ENCODE assay signal across 1 cellular context in the genomic region with DNA sequence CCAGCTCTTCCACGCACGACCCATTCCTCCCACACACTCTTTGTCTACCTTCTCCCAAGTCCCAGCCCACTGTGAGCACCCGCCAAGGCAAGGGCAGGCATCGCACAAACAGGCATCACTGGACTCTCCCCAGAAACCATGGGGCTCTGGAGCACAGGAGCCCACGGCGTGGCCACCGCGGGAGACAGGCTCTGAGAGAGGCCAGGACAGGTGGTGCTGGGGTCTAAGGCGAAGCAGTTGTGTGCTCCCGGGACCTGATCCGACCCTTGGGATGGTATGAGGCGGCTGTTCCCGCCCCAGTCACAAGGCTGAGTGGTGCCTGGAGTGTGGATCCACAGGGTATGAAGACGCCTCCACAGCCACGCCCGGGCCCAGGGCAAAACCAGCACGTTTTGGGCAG.
TF ChIP-seq lines count a peak whose summit lies in the region.

No MANE protein-coding gene starts in this region.

TF ChIP-seq in GM23338, 12 proteins besides CTCF, POLR2A, EP300 and RAD21 (continued from another document):
- TF ChIP-seq ETS1 (IDR thresholded peaks at IDR 0.05) (no peak), NANOG (IDR thresholded peaks at IDR 0.05; ENCODE audit: borderline replicate concordance) (no peak), CREB1 (CRISPR knock-in tag; IDR thresholded peaks at IDR 0.05; ENCODE audit: low read depth) (no peak), ZNF462 (CRISPR knock-in tag; IDR thresholded peaks at IDR 0.05) (no peak), JUNB (IDR thresholded peaks at IDR 0.05; ENCODE audit: unreplicated experiment) (no peak), POLR2AphosphoS5 (IDR thresholded peaks at IDR 0.05; ENCODE audit: low read depth) (no peak), EZH2phosphoT487 (IDR thresholded peaks at IDR 0.05; ENCODE audit: unreplicated experiment) (no peak)
- TF ChIP-seq, protein P1, sequence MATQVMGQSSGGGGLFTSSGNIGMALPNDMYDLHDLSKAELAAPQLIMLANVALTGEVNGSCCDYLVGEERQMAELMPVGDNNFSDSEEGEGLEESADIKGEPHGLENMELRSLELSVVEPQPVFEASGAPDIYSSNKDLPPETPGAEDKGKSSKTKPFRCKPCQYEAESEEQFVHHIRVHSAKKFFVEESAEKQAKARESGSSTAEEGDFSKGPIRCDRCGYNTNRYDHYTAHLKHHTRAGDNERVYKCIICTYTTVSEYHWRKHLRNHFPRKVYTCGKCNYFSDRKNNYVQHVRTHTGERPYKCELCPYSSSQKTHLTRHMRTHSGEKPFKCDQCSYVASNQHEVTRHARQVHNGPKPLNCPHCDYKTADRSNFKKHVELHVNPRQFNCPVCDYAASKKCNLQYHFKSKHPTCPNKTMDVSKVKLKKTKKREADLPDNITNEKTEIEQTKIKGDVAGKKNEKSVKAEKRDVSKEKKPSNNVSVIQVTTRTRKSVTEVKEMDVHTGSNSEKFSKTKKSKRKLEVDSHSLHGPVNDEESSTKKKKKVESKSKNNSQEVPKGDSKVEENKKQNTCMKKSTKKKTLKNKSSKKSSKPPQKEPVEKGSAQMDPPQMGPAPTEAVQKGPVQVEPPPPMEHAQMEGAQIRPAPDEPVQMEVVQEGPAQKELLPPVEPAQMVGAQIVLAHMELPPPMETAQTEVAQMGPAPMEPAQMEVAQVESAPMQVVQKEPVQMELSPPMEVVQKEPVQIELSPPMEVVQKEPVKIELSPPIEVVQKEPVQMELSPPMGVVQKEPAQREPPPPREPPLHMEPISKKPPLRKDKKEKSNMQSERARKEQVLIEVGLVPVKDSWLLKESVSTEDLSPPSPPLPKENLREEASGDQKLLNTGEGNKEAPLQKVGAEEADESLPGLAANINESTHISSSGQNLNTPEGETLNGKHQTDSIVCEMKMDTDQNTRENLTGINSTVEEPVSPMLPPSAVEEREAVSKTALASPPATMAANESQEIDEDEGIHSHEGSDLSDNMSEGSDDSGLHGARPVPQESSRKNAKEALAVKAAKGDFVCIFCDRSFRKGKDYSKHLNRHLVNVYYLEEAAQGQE (IDR thresholded peaks at IDR 0.05; ENCODE audit: unreplicated experiment): no peak
